21 cellular contexts compared by ENCODE assay signal in genomic region chr12:80941916-80942315, GRCh38. TPM values are rescaled to one million over a fixed set of nuclear protein-coding genes. Genes with fewer than 3 reads are reported as not detected.
"Had no signal": no experiment of that assay in that cellular context is flagged by ENCODE, and none has a peak within 500 bp of the region (broad histone marks: within the 10 kb centered on the region; RNA-seq: fewer than 3 reads in every experiment).

No MANE protein-coding gene starts in this region.

- H3K9me3 Mint-ChIP-seq: activated B cell treated with CpG ODN at 0.5 μM for 24 hours; activated naive CD8-positive, alpha-beta T cell treated with anti-CD3 and anti-CD28 coated beads for 36 hours; activated T-helper 17 cell treated with anti-CD3 and anti-CD28 coated beads, Interleukin-2, amount 50 U/mL, for 72 hours; memory B cell; neural progenitor cell had no signal

- H3K27me3 ChIP-seq: ovary had no signal

- H3K4me1 Mint-ChIP-seq: activated CD8-positive, alpha-beta memory T cell treated with anti-CD3 and anti-CD28 coated beads, Interleukin-2, amount 10 ng/mL, durations not matched to agents 7 days and 5 days; activated naive CD8-positive, alpha-beta T cell treated with anti-CD3 and anti-CD28 coated beads for 36 hours; activated T-helper 17 cell treated with anti-CD3 and anti-CD28 coated beads, Interleukin-2, amount 50 U/mL, for 72 hours; memory B cell; naive thymus-derived CD4-positive, alpha-beta T cell; T-cell had no signal

- H3K4me2 ChIP-seq: neural progenitor cell had no signal

- H3K4me3 ChIP-seq: dorsolateral prefrontal cortex, neural progenitor cell, ovary, psoas muscle, sigmoid colon, spleen had no signal

- DNase-seq: activated B cell treated with CpG ODN at 0.5 μM for 24 hours; activated CD4-positive, alpha-beta memory T cell treated with anti-CD3 and anti-CD28 coated beads for 36 hours; activated CD4-positive, alpha-beta T cell treated with anti-CD3 and anti-CD28 coated beads for 4 hours; activated CD8-positive, alpha-beta memory T cell treated with anti-CD3 and anti-CD28 coated beads, Interleukin-2, amount 10 ng/mL, durations not matched to agents 7 days and 5 days; activated naive CD4-positive, alpha-beta T cell; activated naive CD8-positive, alpha-beta T cell treated with anti-CD3 and anti-CD28 coated beads for 36 hours; activated T-cell treated with anti-CD3 and anti-CD28 coated beads, Interleukin-2, amount 50 U/mL, for 1 hour; amygdala; caudate nucleus; dorsolateral prefrontal cortex; left ventricle myocardium superior; naive thymus-derived CD4-positive, alpha-beta T cell; ovary; psoas muscle; sigmoid colon; spleen; stimulated activated naive B cell treated with anti-CD40 and anti-IgM and Interleukin-4, amounts not matched to agents 10 μg/mL and 1 μg/mL and 100 μg/mL, for 72 hours; T-cell had no signal

- H3K4me1 ChIP-seq: psoas muscle had no signal

- ATAC-seq: activated CD8-positive, alpha-beta memory T cell treated with anti-CD3 and anti-CD28 coated beads, Interleukin-2, amount 10 ng/mL, durations not matched to agents 7 days and 5 days; activated T-helper 17 cell treated with anti-CD3 and anti-CD28 coated beads, Interleukin-2, amount 50 U/mL, for 72 hours; left ventricle myocardium superior; naive thymus-derived CD4-positive, alpha-beta T cell; psoas muscle; stimulated activated naive B cell treated with anti-CD40 and anti-IgM and Interleukin-4, amounts not matched to agents 10 μg/mL and 1 μg/mL and 100 μg/mL, for 72 hours; T-cell had no signal

- H3K36me3 Mint-ChIP-seq: activated CD8-positive, alpha-beta memory T cell treated with anti-CD3 and anti-CD28 coated beads, Interleukin-2, amount 10 ng/mL, durations not matched to agents 7 days and 5 days; activated naive CD8-positive, alpha-beta T cell treated with anti-CD3 and anti-CD28 coated beads for 36 hours; memory B cell; naive thymus-derived CD4-positive, alpha-beta T cell; neural progenitor cell; T-cell had no signal

- H3K9me3 ChIP-seq: ovary, psoas muscle, sigmoid colon, spleen had no signal

- H3K36me3 ChIP-seq: neural progenitor cell, ovary, sigmoid colon, spleen had no signal

- H3K27ac ChIP-seq: dorsolateral prefrontal cortex, neural progenitor cell, ovary, psoas muscle, sigmoid colon had no signal

- H2AFZ ChIP-seq: neural progenitor cell had no signal

- H3K9ac ChIP-seq: neural progenitor cell had no signal

- H3K27ac Mint-ChIP-seq: activated B cell treated with CpG ODN at 0.5 μM for 24 hours; activated CD4-positive, alpha-beta memory T cell treated with anti-CD3 and anti-CD28 coated beads for 36 hours; activated CD8-positive, alpha-beta memory T cell treated with anti-CD3 and anti-CD28 coated beads, Interleukin-2, amount 10 ng/mL, durations not matched to agents 7 days and 5 days; activated naive CD8-positive, alpha-beta T cell treated with anti-CD3 and anti-CD28 coated beads for 36 hours; activated T-helper 17 cell treated with anti-CD3 and anti-CD28 coated beads, Interleukin-2, amount 50 U/mL, for 72 hours; memory B cell; naive thymus-derived CD4-positive, alpha-beta T cell; neural progenitor cell; stimulated activated naive B cell treated with anti-CD40 and anti-IgM and Interleukin-4, amounts not matched to agents 10 μg/mL and 1 μg/mL and 100 μg/mL, for 72 hours; T-cell had no signal

- H3K4me3 Mint-ChIP-seq: activated B cell treated with CpG ODN at 0.5 μM for 24 hours; activated CD4-positive, alpha-beta memory T cell treated with anti-CD3 and anti-CD28 coated beads for 36 hours; activated CD8-positive, alpha-beta memory T cell treated with anti-CD3 and anti-CD28 coated beads, Interleukin-2, amount 10 ng/mL, durations not matched to agents 7 days and 5 days; activated naive CD8-positive, alpha-beta T cell treated with anti-CD3 and anti-CD28 coated beads for 36 hours; activated T-helper 17 cell treated with anti-CD3 and anti-CD28 coated beads, Interleukin-2, amount 50 U/mL, for 72 hours; memory B cell; naive thymus-derived CD4-positive, alpha-beta T cell; neural progenitor cell; stimulated activated naive B cell treated with anti-CD40 and anti-IgM and Interleukin-4, amounts not matched to agents 10 μg/mL and 1 μg/mL and 100 μg/mL, for 72 hours; T-cell had no signal

RNA-seq across cellular contexts. Expression of gene LIN7A, which starts 4.2 kb away (rescaled TPM):
- total RNA-seq: activated B cell treated with CpG ODN at 0.5 μM for 24 hours; activated CD4-positive, alpha-beta memory T cell treated with anti-CD3 and anti-CD28 coated beads for 36 hours; activated naive CD8-positive, alpha-beta T cell treated with anti-CD3 and anti-CD28 coated beads for 36 hours; activated T-helper 17 cell treated with anti-CD3 and anti-CD28 coated beads, Interleukin-2, amount 50 U/mL, for 72 hours had no signal
- polyA plus RNA-seq: naive thymus-derived CD4-positive, alpha-beta T cell had no signal
